1 cellular context compared by ENCODE assay signal in the genomic region with DNA sequence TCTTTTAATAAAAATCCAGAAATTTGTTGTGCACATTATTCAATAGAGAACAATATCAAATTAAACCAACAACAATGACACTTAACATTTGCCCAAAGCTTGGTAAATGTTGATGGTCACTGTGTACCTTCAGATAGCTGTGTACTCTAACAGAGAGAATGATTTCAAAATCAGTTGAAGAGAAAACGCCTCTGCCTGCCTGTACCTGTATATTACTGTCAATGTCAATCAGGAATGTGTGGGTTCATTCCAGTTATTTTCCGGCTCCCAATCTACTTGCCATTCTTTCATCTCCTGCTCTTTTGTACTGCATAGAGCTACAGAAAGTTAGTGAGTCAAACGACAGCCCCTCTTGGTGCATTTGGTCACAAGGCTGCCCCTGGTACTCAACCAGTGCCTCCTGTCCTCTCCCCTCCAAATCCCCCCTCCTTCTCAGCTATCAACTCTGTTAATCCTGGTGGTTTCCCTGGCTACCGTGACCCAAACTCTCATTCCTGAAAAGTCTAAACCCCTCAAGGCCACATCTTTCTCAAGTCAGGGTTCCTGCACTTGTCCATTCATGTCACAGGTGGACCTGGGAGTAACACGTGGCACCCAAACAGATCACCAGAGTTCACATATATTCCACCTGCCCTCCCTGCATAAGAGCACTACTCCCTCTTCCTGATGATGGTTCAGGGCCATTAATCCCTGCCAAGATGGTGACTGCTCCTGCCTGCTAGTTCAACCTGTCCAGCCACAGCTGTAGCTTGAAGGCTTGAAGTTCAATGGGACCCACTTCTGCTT.
TF ChIP-seq lines count a peak whose summit lies in the region.

No MANE protein-coding gene starts in this region.

TF ChIP-seq in HepG2, 621 proteins besides CTCF, POLR2A, EP300 and RAD21 (continued from another document and continues in another):
- TF ChIP-seq, protein P1, sequence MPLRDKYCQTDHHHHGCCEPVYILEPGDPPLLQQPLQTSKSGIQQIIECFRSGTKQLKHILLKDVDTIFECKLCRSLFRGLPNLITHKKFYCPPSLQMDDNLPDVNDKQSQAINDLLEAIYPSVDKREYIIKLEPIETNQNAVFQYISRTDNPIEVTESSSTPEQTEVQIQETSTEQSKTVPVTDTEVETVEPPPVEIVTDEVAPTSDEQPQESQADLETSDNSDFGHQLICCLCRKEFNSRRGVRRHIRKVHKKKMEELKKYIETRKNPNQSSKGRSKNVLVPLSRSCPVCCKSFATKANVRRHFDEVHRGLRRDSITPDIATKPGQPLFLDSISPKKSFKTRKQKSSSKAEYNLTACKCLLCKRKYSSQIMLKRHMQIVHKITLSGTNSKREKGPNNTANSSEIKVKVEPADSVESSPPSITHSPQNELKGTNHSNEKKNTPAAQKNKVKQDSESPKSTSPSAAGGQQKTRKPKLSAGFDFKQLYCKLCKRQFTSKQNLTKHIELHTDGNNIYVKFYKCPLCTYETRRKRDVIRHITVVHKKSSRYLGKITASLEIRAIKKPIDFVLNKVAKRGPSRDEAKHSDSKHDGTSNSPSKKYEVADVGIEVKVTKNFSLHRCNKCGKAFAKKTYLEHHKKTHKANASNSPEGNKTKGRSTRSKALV (CRISPR knock-in tag; IDR thresholded peaks at IDR 0.05), result no peak
- 0 out of 2 replicates have a peak, but pooled peaks have one; percentile 41 for TF ChIP-seq ZNF607 (CRISPR knock-in tag; IDR thresholded peaks at IDR 0.05; ENCODE audit: borderline replicate concordance)
- TF ChIP-seq, protein P2, sequence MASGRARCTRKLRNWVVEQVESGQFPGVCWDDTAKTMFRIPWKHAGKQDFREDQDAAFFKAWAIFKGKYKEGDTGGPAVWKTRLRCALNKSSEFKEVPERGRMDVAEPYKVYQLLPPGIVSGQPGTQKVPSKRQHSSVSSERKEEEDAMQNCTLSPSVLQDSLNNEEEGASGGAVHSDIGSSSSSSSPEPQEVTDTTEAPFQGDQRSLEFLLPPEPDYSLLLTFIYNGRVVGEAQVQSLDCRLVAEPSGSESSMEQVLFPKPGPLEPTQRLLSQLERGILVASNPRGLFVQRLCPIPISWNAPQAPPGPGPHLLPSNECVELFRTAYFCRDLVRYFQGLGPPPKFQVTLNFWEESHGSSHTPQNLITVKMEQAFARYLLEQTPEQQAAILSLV (CRISPR knock-in tag; IDR thresholded peaks at IDR 0.05; ENCODE audit: borderline replicate concordance), result peak; percentile 25; the same call in 1 of the 2 replicates
- no peak for TF ChIP-seq MAF1 (CRISPR knock-in tag; IDR thresholded peaks at IDR 0.05; ENCODE audit: borderline replicate concordance)
- 0 out of 2 replicates have a peak, but pooled peaks have one; percentile 5 for TF ChIP-seq POLR2AphosphoS5 (IDR thresholded peaks at IDR 0.05; ENCODE audit: low read depth, low read length)
- peak; percentile 13; the same call in 1 of the 2 replicates for TF ChIP-seq ZFX (CRISPR knock-in tag; IDR thresholded peaks at IDR 0.05; ENCODE audit: low read depth)
- peak; percentile 47; the same call in 1 of the 2 replicates for TF ChIP-seq SMAD1 (CRISPR knock-in tag; IDR thresholded peaks at IDR 0.05; ENCODE audit: borderline replicate concordance, low read depth)
- no peak for TF ChIP-seq ZNF839 (CRISPR knock-in tag; IDR thresholded peaks at IDR 0.05; ENCODE audit: borderline replicate concordance)
- TF ChIP-seq KLF15 (CRISPR knock-in tag; IDR thresholded peaks at IDR 0.05; ENCODE audit: borderline replicate concordance), result no peak
- TF ChIP-seq SOX5 (CRISPR knock-in tag; IDR thresholded peaks at IDR 0.05; ENCODE audit: borderline replicate concordance), result 0 out of 2 replicates have a peak, but pooled peaks have one; percentile 2
- peak; percentile 15; the same call in 1 of the 2 replicates for TF ChIP-seq ELF3 (CRISPR knock-in tag; IDR thresholded peaks at IDR 0.05)
- TF ChIP-seq ZNF501 (CRISPR knock-in tag; IDR thresholded peaks at IDR 0.05), result peak; percentile 59; the same call in 1 of the 2 replicates
- no peak for TF ChIP-seq MAFG (CRISPR knock-in tag; IDR thresholded peaks at IDR 0.05)
- no peak for TF ChIP-seq HMGA1 (CRISPR knock-in tag; conservative IDR thresholded peaks at IDR 0.05)
- TF ChIP-seq, protein P3, sequence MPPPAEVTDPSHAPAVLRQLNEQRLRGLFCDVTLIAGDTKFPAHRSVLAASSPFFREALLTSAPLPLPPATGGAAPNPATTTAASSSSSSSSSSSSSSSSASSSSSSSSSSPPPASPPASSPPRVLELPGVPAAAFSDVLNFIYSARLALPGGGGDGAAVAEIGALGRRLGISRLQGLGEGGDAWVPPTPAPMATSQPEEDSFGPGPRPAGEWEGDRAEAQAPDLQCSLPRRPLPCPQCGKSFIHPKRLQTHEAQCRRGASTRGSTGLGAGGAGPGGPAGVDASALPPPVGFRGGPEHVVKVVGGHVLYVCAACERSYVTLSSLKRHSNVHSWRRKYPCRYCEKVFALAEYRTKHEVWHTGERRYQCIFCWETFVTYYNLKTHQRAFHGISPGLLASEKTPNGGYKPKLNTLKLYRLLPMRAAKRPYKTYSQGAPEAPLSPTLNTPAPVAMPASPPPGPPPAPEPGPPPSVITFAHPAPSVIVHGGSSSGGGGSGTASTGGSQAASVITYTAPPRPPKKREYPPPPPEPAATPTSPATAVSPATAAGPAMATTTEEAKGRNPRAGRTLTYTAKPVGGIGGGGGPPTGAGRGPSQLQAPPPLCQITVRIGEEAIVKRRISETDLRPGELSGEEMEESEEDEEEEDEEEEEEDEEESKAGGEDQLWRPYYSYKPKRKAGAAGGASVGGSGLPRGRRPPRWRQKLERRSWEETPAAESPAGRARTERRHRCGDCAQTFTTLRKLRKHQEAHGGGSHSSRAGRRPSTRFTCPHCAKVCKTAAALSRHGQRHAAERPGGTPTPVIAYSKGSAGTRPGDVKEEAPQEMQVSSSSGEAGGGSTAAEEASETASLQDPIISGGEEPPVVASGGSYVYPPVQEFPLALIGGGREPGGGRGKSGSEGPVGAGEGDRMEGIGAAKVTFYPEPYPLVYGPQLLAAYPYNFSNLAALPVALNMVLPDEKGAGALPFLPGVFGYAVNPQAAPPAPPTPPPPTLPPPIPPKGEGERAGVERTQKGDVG (CRISPR knock-in tag; IDR thresholded peaks at IDR 0.05; ENCODE audit: borderline replicate concordance), result no peak
- TF ChIP-seq SRSF1 (optimal IDR thresholded peaks at IDR 0.05; ENCODE audit: low read depth, low read length), result no peak
- no peak for TF ChIP-seq KDM6A (CRISPR knock-in tag; IDR thresholded peaks at IDR 0.05; ENCODE audit: low read depth)
- TF ChIP-seq, protein P4, sequence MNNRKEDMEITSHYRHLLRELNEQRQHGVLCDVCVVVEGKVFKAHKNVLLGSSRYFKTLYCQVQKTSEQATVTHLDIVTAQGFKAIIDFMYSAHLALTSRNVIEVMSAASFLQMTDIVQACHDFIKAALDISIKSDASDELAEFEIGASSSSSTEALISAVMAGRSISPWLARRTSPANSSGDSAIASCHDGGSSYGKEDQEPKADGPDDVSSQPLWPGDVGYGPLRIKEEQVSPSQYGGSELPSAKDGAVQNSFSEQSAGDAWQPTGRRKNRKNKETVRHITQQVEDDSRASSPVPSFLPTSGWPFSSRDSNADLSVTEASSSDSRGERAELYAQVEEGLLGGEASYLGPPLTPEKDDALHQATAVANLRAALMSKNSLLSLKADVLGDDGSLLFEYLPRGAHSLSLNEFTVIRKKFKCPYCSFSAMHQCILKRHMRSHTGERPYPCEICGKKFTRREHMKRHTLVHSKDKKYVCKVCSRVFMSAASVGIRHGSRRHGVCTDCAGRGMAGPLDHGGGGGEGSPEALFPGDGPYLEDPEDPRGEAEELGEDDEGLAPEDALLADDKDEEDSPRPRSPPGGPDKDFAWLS (CRISPR knock-in tag; IDR thresholded peaks at IDR 0.05; ENCODE audit: borderline replicate concordance), result no peak
- TF ChIP-seq RCOR2 (CRISPR knock-in tag; IDR thresholded peaks at IDR 0.05), result no peak
- TF ChIP-seq HNRNPUL1 (IDR thresholded peaks at IDR 0.05; ENCODE audit: low read depth, low read length), result no peak
- TF ChIP-seq, protein P5, sequence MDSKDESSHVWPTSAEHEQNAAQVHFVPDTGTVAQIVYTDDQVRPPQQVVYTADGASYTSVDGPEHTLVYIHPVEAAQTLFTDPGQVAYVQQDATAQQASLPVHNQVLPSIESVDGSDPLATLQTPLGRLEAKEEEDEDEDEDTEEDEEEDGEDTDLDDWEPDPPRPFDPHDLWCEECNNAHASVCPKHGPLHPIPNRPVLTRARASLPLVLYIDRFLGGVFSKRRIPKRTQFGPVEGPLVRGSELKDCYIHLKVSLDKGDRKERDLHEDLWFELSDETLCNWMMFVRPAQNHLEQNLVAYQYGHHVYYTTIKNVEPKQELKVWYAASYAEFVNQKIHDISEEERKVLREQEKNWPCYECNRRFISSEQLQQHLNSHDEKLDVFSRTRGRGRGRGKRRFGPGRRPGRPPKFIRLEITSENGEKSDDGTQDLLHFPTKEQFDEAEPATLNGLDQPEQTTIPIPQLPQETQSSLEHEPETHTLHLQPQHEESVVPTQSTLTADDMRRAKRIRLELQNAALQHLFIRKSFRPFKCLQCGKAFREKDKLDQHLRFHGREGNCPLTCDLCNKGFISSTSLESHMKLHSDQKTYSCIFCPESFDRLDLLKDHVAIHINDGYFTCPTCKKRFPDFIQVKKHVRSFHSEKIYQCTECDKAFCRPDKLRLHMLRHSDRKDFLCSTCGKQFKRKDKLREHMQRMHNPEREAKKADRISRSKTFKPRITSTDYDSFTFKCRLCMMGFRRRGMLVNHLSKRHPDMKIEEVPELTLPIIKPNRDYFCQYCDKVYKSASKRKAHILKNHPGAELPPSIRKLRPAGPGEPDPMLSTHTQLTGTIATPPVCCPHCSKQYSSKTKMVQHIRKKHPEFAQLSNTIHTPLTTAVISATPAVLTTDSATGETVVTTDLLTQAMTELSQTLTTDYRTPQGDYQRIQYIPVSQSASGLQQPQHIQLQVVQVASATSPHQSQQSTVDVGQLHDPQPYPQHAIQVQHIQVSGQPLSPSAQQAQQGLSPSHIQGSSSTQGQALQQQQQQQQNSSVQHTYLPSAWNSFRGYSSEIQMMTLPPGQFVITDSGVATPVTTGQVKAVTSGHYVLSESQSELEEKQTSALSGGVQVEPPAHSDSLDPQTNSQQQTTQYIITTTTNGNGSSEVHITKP (CRISPR knock-in tag; IDR thresholded peaks at IDR 0.05; ENCODE audit: low read depth), result no peak
- no peak for TF ChIP-seq ZNF841 (CRISPR knock-in tag; IDR thresholded peaks at IDR 0.05; ENCODE audit: borderline replicate concordance)
- no peak for TF ChIP-seq GABPB1 (CRISPR knock-in tag; IDR thresholded peaks at IDR 0.05)
- TF ChIP-seq NFIB (CRISPR knock-in tag; IDR thresholded peaks at IDR 0.05; ENCODE audit: borderline replicate concordance), result no peak
- TF ChIP-seq, protein P6, sequence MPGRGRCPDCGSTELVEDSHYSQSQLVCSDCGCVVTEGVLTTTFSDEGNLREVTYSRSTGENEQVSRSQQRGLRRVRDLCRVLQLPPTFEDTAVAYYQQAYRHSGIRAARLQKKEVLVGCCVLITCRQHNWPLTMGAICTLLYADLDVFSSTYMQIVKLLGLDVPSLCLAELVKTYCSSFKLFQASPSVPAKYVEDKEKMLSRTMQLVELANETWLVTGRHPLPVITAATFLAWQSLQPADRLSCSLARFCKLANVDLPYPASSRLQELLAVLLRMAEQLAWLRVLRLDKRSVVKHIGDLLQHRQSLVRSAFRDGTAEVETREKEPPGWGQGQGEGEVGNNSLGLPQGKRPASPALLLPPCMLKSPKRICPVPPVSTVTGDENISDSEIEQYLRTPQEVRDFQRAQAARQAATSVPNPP (CRISPR knock-in tag; IDR thresholded peaks at IDR 0.05), result no peak
- no peak for TF ChIP-seq DNMT3B (CRISPR knock-in tag; conservative IDR thresholded peaks at IDR 0.05)
- TF ChIP-seq, protein P7, sequence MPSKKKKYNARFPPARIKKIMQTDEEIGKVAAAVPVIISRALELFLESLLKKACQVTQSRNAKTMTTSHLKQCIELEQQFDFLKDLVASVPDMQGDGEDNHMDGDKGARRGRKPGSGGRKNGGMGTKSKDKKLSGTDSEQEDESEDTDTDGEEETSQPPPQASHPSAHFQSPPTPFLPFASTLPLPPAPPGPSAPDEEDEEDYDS (CRISPR knock-in tag; IDR thresholded peaks at IDR 0.05), result no peak
- no peak for TF ChIP-seq ZNF550 (CRISPR knock-in tag; IDR thresholded peaks at IDR 0.05; ENCODE audit: borderline replicate concordance)
- no peak for TF ChIP-seq ZNF329 (CRISPR knock-in tag; IDR thresholded peaks at IDR 0.05; ENCODE audit: low read depth)
- TF ChIP-seq STAT5B (CRISPR knock-in tag; IDR thresholded peaks at IDR 0.05), result no peak
- TF ChIP-seq, protein P8, sequence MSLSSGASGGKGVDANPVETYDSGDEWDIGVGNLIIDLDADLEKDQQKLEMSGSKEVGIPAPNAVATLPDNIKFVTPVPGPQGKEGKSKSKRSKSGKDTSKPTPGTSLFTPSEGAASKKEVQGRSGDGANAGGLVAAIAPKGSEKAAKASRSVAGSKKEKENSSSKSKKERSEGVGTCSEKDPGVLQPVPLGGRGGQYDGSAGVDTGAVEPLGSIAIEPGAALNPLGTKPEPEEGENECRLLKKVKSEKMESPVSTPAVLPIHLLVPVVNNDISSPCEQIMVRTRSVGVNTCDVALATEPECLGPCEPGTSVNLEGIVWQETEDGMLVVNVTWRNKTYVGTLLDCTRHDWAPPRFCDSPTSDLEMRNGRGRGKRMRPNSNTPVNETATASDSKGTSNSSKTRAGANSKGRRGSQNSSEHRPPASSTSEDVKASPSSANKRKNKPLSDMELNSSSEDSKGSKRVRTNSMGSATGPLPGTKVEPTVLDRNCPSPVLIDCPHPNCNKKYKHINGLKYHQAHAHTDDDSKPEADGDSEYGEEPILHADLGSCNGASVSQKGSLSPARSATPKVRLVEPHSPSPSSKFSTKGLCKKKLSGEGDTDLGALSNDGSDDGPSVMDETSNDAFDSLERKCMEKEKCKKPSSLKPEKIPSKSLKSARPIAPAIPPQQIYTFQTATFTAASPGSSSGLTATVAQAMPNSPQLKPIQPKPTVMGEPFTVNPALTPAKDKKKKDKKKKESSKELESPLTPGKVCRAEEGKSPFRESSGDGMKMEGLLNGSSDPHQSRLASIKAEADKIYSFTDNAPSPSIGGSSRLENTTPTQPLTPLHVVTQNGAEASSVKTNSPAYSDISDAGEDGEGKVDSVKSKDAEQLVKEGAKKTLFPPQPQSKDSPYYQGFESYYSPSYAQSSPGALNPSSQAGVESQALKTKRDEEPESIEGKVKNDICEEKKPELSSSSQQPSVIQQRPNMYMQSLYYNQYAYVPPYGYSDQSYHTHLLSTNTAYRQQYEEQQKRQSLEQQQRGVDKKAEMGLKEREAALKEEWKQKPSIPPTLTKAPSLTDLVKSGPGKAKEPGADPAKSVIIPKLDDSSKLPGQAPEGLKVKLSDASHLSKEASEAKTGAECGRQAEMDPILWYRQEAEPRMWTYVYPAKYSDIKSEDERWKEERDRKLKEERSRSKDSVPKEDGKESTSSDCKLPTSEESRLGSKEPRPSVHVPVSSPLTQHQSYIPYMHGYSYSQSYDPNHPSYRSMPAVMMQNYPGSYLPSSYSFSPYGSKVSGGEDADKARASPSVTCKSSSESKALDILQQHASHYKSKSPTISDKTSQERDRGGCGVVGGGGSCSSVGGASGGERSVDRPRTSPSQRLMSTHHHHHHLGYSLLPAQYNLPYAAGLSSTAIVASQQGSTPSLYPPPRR (CRISPR knock-in tag; IDR thresholded peaks at IDR 0.05; ENCODE audit: borderline replicate concordance), result no peak
- no peak for TF ChIP-seq ZKSCAN5 (CRISPR knock-in tag; IDR thresholded peaks at IDR 0.05)
- TF ChIP-seq RELA (CRISPR knock-in tag; IDR thresholded peaks at IDR 0.05), result no peak
- TF ChIP-seq, protein P9, sequence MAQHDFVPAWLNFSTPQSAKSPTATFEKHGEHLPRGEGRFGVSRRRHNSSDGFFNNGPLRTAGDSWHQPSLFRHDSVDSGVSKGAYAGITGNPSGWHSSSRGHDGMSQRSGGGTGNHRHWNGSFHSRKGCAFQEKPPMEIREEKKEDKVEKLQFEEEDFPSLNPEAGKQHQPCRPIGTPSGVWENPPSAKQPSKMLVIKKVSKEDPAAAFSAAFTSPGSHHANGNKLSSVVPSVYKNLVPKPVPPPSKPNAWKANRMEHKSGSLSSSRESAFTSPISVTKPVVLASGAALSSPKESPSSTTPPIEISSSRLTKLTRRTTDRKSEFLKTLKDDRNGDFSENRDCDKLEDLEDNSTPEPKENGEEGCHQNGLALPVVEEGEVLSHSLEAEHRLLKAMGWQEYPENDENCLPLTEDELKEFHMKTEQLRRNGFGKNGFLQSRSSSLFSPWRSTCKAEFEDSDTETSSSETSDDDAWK (CRISPR knock-in tag; IDR thresholded peaks at IDR 0.05), result no peak
